32 cellular contexts compared by ENCODE assay signal in genomic region chr7:39909526-39909925, GRCh38.
"Had no signal": no experiment of that assay in that cellular context is flagged by ENCODE, and none has a peak within 500 bp of the region (broad histone marks: within the 10 kb centered on the region; RNA-seq: fewer than 3 reads in every experiment).

No MANE protein-coding gene starts in this region.

- H3K4me1 Mint-ChIP-seq: activated CD4-positive, alpha-beta T cell treated with anti-CD3 and anti-CD28 coated beads for 36 hours; activated CD4-positive, alpha-beta T cell treated with anti-CD3 and anti-CD28 coated beads, Interleukin-2, amount 10 ng/mL, durations not matched to agents 24 days and 14 days; activated CD8-positive, alpha-beta memory T cell treated with anti-CD3 and anti-CD28 coated beads, Interleukin-2, amount 10 ng/mL, durations not matched to agents 7 days and 5 days; activated naive CD4-positive, alpha-beta T cell treated with anti-CD3 and anti-CD28 coated beads, Interleukin-2, amount 50 U/mL, for 24 hours; activated naive CD8-positive, alpha-beta T cell treated with anti-CD3 and anti-CD28 coated beads, Interleukin-2, amount 50 U/mL, for 24 hours; T-helper 17 cell had no signal

- ATAC-seq: activated CD4-positive, alpha-beta T cell treated with anti-CD3 and anti-CD28 coated beads for 36 hours; activated CD8-positive, alpha-beta memory T cell treated with anti-CD3 and anti-CD28 coated beads, Interleukin-2, amount 10 ng/mL, durations not matched to agents 7 days and 5 days; activated CD8-positive, alpha-beta T cell treated with anti-CD3 and anti-CD28 coated beads, Interleukin-2, amount 10 ng/mL, durations not matched to agents 7 days and 5 days; activated naive CD8-positive, alpha-beta T cell treated with anti-CD3 and anti-CD28 coated beads, Interleukin-2, amount 50 U/mL, for 24 hours; body of pancreas; effector memory CD8-positive, alpha-beta T cell; T-helper 17 cell had no signal

- H3K4me3 ChIP-seq: adrenal gland, body of pancreas had no signal

- H3K27me3 ChIP-seq: adrenal gland, body of pancreas had no signal

- FAIRE-seq: colon, endometrium, endothelial cell of umbilical vein, frontal cortex had no signal

- H3K36me3 ChIP-seq: adrenal gland had no signal

- H3K9me3 ChIP-seq: body of pancreas had no signal

- H3K27me3 Mint-ChIP-seq: activated CD4-positive, alpha-beta memory T cell treated with anti-CD3 and anti-CD28 coated beads for 36 hours; activated CD4-positive, alpha-beta T cell treated with anti-CD3 and anti-CD28 coated beads for 36 hours; activated CD8-positive, alpha-beta memory T cell treated with anti-CD3 and anti-CD28 coated beads, Interleukin-2, amount 10 ng/mL, durations not matched to agents 7 days and 5 days; activated naive CD4-positive, alpha-beta T cell treated with anti-CD3 and anti-CD28 coated beads, Interleukin-2, amount 50 U/mL, for 24 hours; activated naive CD8-positive, alpha-beta T cell treated with anti-CD3 and anti-CD28 coated beads for 36 hours; activated naive CD8-positive, alpha-beta T cell treated with anti-CD3 and anti-CD28 coated beads, Interleukin-2, amount 50 U/mL, for 24 hours; effector memory CD8-positive, alpha-beta T cell had no signal

- H3K27ac Mint-ChIP-seq: activated CD4-positive, alpha-beta memory T cell treated with anti-CD3 and anti-CD28 coated beads for 36 hours; activated CD4-positive, alpha-beta T cell treated with anti-CD3 and anti-CD28 coated beads for 36 hours; activated CD4-positive, alpha-beta T cell treated with anti-CD3 and anti-CD28 coated beads, Interleukin-2, amount 10 ng/mL, durations not matched to agents 24 days and 14 days; activated CD8-positive, alpha-beta memory T cell treated with anti-CD3 and anti-CD28 coated beads, Interleukin-2, amount 10 ng/mL, durations not matched to agents 7 days and 5 days; activated CD8-positive, alpha-beta T cell treated with anti-CD3 and anti-CD28 coated beads, Interleukin-2, amount 10 ng/mL, durations not matched to agents 7 days and 5 days; activated naive CD4-positive, alpha-beta T cell treated with anti-CD3 and anti-CD28 coated beads for 36 hours; activated naive CD4-positive, alpha-beta T cell treated with anti-CD3 and anti-CD28 coated beads, Interleukin-2, amount 50 U/mL, for 24 hours; activated naive CD8-positive, alpha-beta T cell treated with anti-CD3 and anti-CD28 coated beads for 36 hours; activated naive CD8-positive, alpha-beta T cell treated with anti-CD3 and anti-CD28 coated beads, Interleukin-2, amount 50 U/mL, for 24 hours; activated T-helper 1 cell treated with anti-CD3 and anti-CD28 coated beads, Interleukin-12 subunit alpha, Interleukin-12 subunit beta, Interleukin-2, Interleukin-4 antibody, amounts not matched to agents 30 ng/mL and 10 ng/mL and 1 ng/mL, durations not matched to agents 14 hours and 24 hours and 36 hours; activated T-helper 2 cell treated with anti-CD3 and anti-CD28 coated beads, Interferon-gamma antibody, Interleukin-2, Interleukin-4, amounts not matched to agents 10 μg/mL and 5 μg/mL and 100 μg/mL, durations not matched to agents 14 hours and 24 hours and 36 hours; effector memory CD8-positive, alpha-beta T cell; T-helper 17 cell had no signal

- DNase-seq: activated CD4-positive, alpha-beta memory T cell treated with anti-CD3 and anti-CD28 coated beads for 36 hours; activated CD4-positive, alpha-beta T cell treated with anti-CD3 and anti-CD28 coated beads for 36 hours; activated CD4-positive, alpha-beta T cell treated with anti-CD3 and anti-CD28 coated beads, Interleukin-2, amount 10 ng/mL, durations not matched to agents 24 days and 14 days; activated CD4-positive, CD25-positive, alpha-beta regulatory T cell; activated CD4-positive, CD25-positive, alpha-beta regulatory T cell treated with anti-CD3 and anti-CD28 coated beads, Interleukin-2, amount 50 U/mL, for 72 hours; activated CD8-positive, alpha-beta memory T cell treated with anti-CD3 and anti-CD28 coated beads, Interleukin-2, amount 10 ng/mL, durations not matched to agents 7 days and 5 days; activated CD8-positive, alpha-beta memory T cell treated with anti-CD3 and anti-CD28 coated beads, Interleukin-2, amount 50 U/mL, for 4 hours; activated CD8-positive, alpha-beta T cell treated with anti-CD3 and anti-CD28 coated beads, Interleukin-2, amount 10 ng/mL, durations not matched to agents 7 days and 5 days; activated effector memory CD4-positive, alpha-beta T cell treated with anti-CD3 and anti-CD28 coated beads, Interleukin-2, amount 50 U/mL, for 16 hours; activated naive CD4-positive, alpha-beta T cell treated with anti-CD3 and anti-CD28 coated beads for 36 hours; activated naive CD8-positive, alpha-beta T cell treated with anti-CD3 and anti-CD28 coated beads for 36 hours; activated naive CD8-positive, alpha-beta T cell treated with anti-CD3 and anti-CD28 coated beads, Interleukin-2, amount 50 U/mL, for 24 hours; activated T-cell treated with anti-CD3 and anti-CD28 coated beads, Interleukin-2, amount 50 U/mL, for 1 hour; activated T-cell treated with anti-CD3 and anti-CD28 coated beads, Interleukin-2, amount 50 U/mL, for 48 hours; amygdala; caudate nucleus; cortex of kidney; dermis blood vessel endothelial cell; effector CD4-positive, alpha-beta T cell; effector memory CD8-positive, alpha-beta T cell; T-helper 1 cell; T-helper 17 cell had no signal

- H3K4me1 ChIP-seq: adrenal gland, body of pancreas had no signal

- H3K27ac ChIP-seq: adrenal gland, body of pancreas, epithelial cell of prostate had no signal

- H3K4me3 Mint-ChIP-seq: activated CD4-positive, alpha-beta memory T cell treated with anti-CD3 and anti-CD28 coated beads for 36 hours; activated CD4-positive, alpha-beta T cell treated with anti-CD3 and anti-CD28 coated beads for 36 hours; activated CD4-positive, alpha-beta T cell treated with anti-CD3 and anti-CD28 coated beads, Interleukin-2, amount 10 ng/mL, durations not matched to agents 24 days and 14 days; activated CD8-positive, alpha-beta memory T cell treated with anti-CD3 and anti-CD28 coated beads, Interleukin-2, amount 10 ng/mL, durations not matched to agents 7 days and 5 days; activated CD8-positive, alpha-beta T cell treated with anti-CD3 and anti-CD28 coated beads, Interleukin-2, amount 10 ng/mL, durations not matched to agents 7 days and 5 days; activated naive CD4-positive, alpha-beta T cell treated with anti-CD3 and anti-CD28 coated beads for 36 hours; activated naive CD4-positive, alpha-beta T cell treated with anti-CD3 and anti-CD28 coated beads, Interleukin-2, amount 50 U/mL, for 24 hours; activated naive CD8-positive, alpha-beta T cell treated with anti-CD3 and anti-CD28 coated beads for 36 hours; activated naive CD8-positive, alpha-beta T cell treated with anti-CD3 and anti-CD28 coated beads, Interleukin-2, amount 50 U/mL, for 24 hours; activated T-helper 1 cell treated with anti-CD3 and anti-CD28 coated beads, Interleukin-12 subunit alpha, Interleukin-12 subunit beta, Interleukin-2, Interleukin-4 antibody, amounts not matched to agents 30 ng/mL and 10 ng/mL and 1 ng/mL, durations not matched to agents 14 hours and 24 hours and 36 hours; effector memory CD8-positive, alpha-beta T cell; T-helper 17 cell had no signal
